Comparison of ENCODE assay signal across 18 cellular contexts in the genomic region with DNA sequence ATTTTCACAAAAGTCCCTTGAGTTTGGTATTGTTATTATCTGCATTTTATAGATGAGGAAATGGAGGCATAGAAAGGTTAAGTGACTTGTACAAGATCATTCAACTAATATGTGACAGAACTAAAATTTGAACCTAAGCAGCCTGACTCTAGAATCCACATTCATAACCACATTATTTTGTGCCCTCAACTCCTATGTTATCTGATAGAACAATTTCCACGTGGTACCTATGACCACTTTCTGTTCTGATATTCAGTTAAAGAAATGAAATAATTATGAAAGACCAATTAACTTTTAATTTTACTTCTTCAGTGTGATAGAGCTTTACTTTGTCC. TPM values are rescaled to one million over a fixed set of nuclear protein-coding genes. Genes with fewer than 3 reads are reported as not detected.
DNase-seq lines count a peak whose midpoint lies in the region; ATAC-seq, FAIRE-seq and TF ChIP-seq lines count a peak whose summit lies in the region.
"Had no signal": no experiment of that assay in that cellular context is flagged by ENCODE, and none has a peak within 500 bp of the region (broad histone marks: within the 10 kb centered on the region; RNA-seq: fewer than 3 reads in every experiment).

No MANE protein-coding gene starts in this region.

- POLR2A ChIA-PET in endothelial cell of umbilical vein (lab: Charles Lee): interaction anchor here (0.8 to 1.1 kb wide), 2 partner anchors 17 to 32 kb away, joined by 3 to 4 read pairs; no protein-coding TSS in a partner anchor

- H3K4me3 ChIP-seq in cardiac muscle cell (no peak overlapping the region), right atrium auricular region (no peak overlapping the region), RWPE2 (ENCODE audit: severe bottlenecking) (no peak overlapping the region), endothelial cell of umbilical vein (replicated peaks in 1 of 3; ENCODE audit: insufficient read depth in 1 of 3, low read depth in 1 of 3, low read length in 3 of 3) (no peak overlapping the region)

- TF ChIP-seq POLR2A in endothelial cell of umbilical vein (IDR thresholded peaks at IDR 0.05; ENCODE audit: low read depth, low read length): no peak

- DNase-seq in cardiac muscle cell (ENCODE audit: low read depth in 1 of 2, low spot score in 1 of 2) (no peak), right atrium auricular region (ENCODE audit: low spot score) (no peak), RWPE2 (ENCODE audit: low spot score) (no peak), endothelial cell of umbilical vein (ENCODE audit: low read depth, low spot score) (no peak), midbrain (lab: John Stamatoyannopoulos, UW) (no peak), NCI-H524 (lab: John Stamatoyannopoulos, UW) (no peak)
- no peak for DNase-seq in activated CD4-positive, alpha-beta T cell treated with anti-CD3 and anti-CD28 coated beads for 4 hours
- DNase-seq: C1 segment of cervical spinal cord; CD8-positive, alpha-beta T cell; COR-L47; DMS153; DMS79 treated with DMSO at 0.1 percent for 48 hours; EL; GOT3; H9 had no signal

- BruUV-seq in endothelial cell of umbilical vein (replicated peaks; lab: Mats Ljungman, UMichigan): no TSS peak

- H3K4me1 ChIP-seq in cardiac muscle cell (ENCODE audit: low read depth): no peaks in the 10 kb centered on the region
- peaks cover 0 to 9% of the 10 kb centered on the region in 2 donors for H3K4me1 ChIP-seq in right atrium auricular region
- peaks cover 23% of the 10 kb centered on the region for H3K4me1 ChIP-seq in RWPE2 (ENCODE audit: insufficient read depth, poor library complexity, severe bottlenecking)
- H3K4me1 ChIP-seq in endothelial cell of umbilical vein (ENCODE audit: control insufficient read depth, extremely low read depth, insufficient read depth, low read length): peaks cover 54% of the 10 kb centered on the region

- H4K20me1 ChIP-seq in endothelial cell of umbilical vein (replicated peaks; ENCODE audit: control insufficient read depth, extremely low read depth, insufficient read depth, low read length): no peaks in the 10 kb centered on the region

- TF ChIP-seq CTCF in cardiac muscle cell (IDR thresholded peaks at IDR 0.05; ENCODE audit: low read depth, low read length) (no peak), right atrium auricular region (IDR thresholded peaks at IDR 0.05) (no peak), RWPE2 (IDR thresholded peaks at IDR 0.05; ENCODE audit: poor library complexity, severe bottlenecking) (no peak), endothelial cell of umbilical vein (IDR thresholded peaks at IDR 0.05; ENCODE audit: extremely low read depth in 1 of 2, insufficient read depth in 1 of 2, low read depth in 1 of 2, low read length in 2 of 2) (no peak)

- no peak overlapping the region for H2AFZ ChIP-seq in endothelial cell of umbilical vein (ENCODE audit: low read depth, low read length)

- CTCF ChIA-PET in endothelial cell of umbilical vein (lab: Charles Lee): interaction anchor here (0.7 to 1.4 kb wide), 7 partner anchors 12 to 277 kb away, joined by 3 to 6 read pairs (median 5); a partner anchor contains a TSS

- peaks cover 2% of the 10 kb centered on the region for H3K79me2 ChIP-seq in endothelial cell of umbilical vein (ENCODE audit: control insufficient read depth, insufficient read depth, low read length)

- intact Hi-C loops in endothelial cell of umbilical vein (cut with micrococcal nuclease): loop anchor here (2.0 to 10.0 kb wide), 3 partner anchors 95 to 1060 kb away; no protein-coding TSS in a partner anchor

- no peaks in the 10 kb centered on the region for H3K27me3 ChIP-seq in cardiac muscle cell
- no peaks in the 10 kb centered on the region for H3K27me3 ChIP-seq in right atrium auricular region
- H3K27me3 ChIP-seq in RWPE2 (ENCODE audit: insufficient read depth, poor library complexity, severe bottlenecking): no peaks in the 10 kb centered on the region
- H3K27me3 ChIP-seq in endothelial cell of umbilical vein (ENCODE audit: control insufficient read depth in 2 of 2, insufficient read depth in 2 of 2, low read length in 2 of 2): no peaks in the 10 kb centered on the region

- H3K9me1 ChIP-seq in endothelial cell of umbilical vein (replicated peaks; ENCODE audit: control insufficient read depth, extremely low read depth, insufficient read depth, low read length): no peaks in the 10 kb centered on the region

- ATAC-seq in RWPE2 (ENCODE audit: low read depth): no peak
- ATAC-seq: CD8-positive, alpha-beta T cell had no signal

- H3K27ac ChIP-seq in cardiac muscle cell: peak overlapping the region; percentile 27
- no peak overlapping the region for H3K27ac ChIP-seq in right atrium auricular region
- H3K27ac ChIP-seq in RWPE2 (ENCODE audit: poor library complexity, severe bottlenecking): peak overlapping the region; percentile 96
- peak overlapping the region; percentile 97 for H3K27ac ChIP-seq in endothelial cell of umbilical vein (ENCODE audit: insufficient read depth, low read depth, low read length)

- peak overlapping the region; percentile 83 for H3K4me2 ChIP-seq in endothelial cell of umbilical vein (ENCODE audit: insufficient read depth, low read length)

- no peaks in the 10 kb centered on the region for H3K9me3 ChIP-seq in cardiac muscle cell (ENCODE audit: low read depth)
- no peaks in the 10 kb centered on the region for H3K9me3 ChIP-seq in right atrium auricular region
- H3K9me3 ChIP-seq in RWPE2 (ENCODE audit: severe bottlenecking): no peaks in the 10 kb centered on the region
- H3K9me3 ChIP-seq in endothelial cell of umbilical vein (replicated peaks; ENCODE audit: control insufficient read depth, insufficient read depth, low read length): no peaks in the 10 kb centered on the region

- dilution Hi-C loops in endothelial cell of umbilical vein (cut with MboI; ENCODE audit: extremely low pct_ligation_motif_present, low sequenced_read_pairs): no loop called here

- H3K36me3 ChIP-seq in cardiac muscle cell: peaks cover 34% of the 10 kb centered on the region
- H3K36me3 ChIP-seq in right atrium auricular region: peaks cover 46% of the 10 kb centered on the region
- peaks cover 54% of the 10 kb centered on the region for H3K36me3 ChIP-seq in RWPE2 (ENCODE audit: low read depth)
- H3K36me3 ChIP-seq in endothelial cell of umbilical vein (ENCODE audit: control insufficient read depth in 2 of 2, extremely low read depth in 1 of 2, insufficient read depth in 2 of 2, low read length in 2 of 2): peaks cover 3 to 11% of the 10 kb centered on the region in 2 experiments

- H3K9ac ChIP-seq in endothelial cell of umbilical vein (replicated peaks; ENCODE audit: extremely low read depth, insufficient read depth, low read length): peak overlapping the region; percentile 89

- FAIRE-seq in endothelial cell of umbilical vein (lab: Jason Lieb, UNC): no peak
- FAIRE-seq: D721Med, G401.6, GM12892 had no signal

TF ChIP-seq in endothelial cell of umbilical vein, 7 proteins besides CTCF, POLR2A, EP300 and RAD21:
- TF ChIP-seq POLR2AphosphoS5 (IDR thresholded peaks at IDR 0.05; ENCODE audit: insufficient read depth, low read depth, low read length) (no peak), FOS (IDR thresholded peaks at IDR 0.05; ENCODE audit: borderline replicate concordance, insufficient read depth, low read length) (no peak)
- TF ChIP-seq, protein P1, sequence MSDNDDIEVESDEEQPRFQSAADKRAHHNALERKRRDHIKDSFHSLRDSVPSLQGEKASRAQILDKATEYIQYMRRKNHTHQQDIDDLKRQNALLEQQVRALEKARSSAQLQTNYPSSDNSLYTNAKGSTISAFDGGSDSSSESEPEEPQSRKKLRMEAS (IDR thresholded peaks at IDR 0.05; ENCODE audit: insufficient read depth, insufficient read length): no peak

RNA-seq across cellular contexts. Expression of a gene that starts 17.5 kb away (rescaled TPM):
- total RNA-seq in cardiac muscle cell (27.6 and 44.2 TPM in 2 replicates), right atrium auricular region (100 to 1,000 TPM; 115 to 258 TPM), endothelial cell of umbilical vein (162 and 175 TPM in 2 replicates)
- polyA plus RNA-seq in cardiac muscle cell (35.9 and 36.6 TPM in 2 replicates), endothelial cell of umbilical vein (53.1 and 122 TPM in 2 replicates)
- 64.2 and 76.0 TPM in 2 replicates for polyA plus RNA-seq in endothelial cell of umbilical vein (2011; cell fraction: cytosol; rRNA removed)
- polyA plus RNA-seq in endothelial cell of umbilical vein (2011; cell fraction: nucleus; rRNA removed): 67.1 and 94.5 TPM in 2 replicates
- polyA plus RNA-seq in endothelial cell of umbilical vein (2012): 171 and 188 TPM in 2 replicates
- polyA minus RNA-seq in endothelial cell of umbilical vein: 52.2 and 62.7 TPM in 2 replicates
- polyA minus RNA-seq in endothelial cell of umbilical vein (2011; cell fraction: cytosol; rRNA and poly(A)+ RNA removed): 13.1 TPM
- polyA minus RNA-seq in endothelial cell of umbilical vein (2011; cell fraction: nucleus; rRNA and poly(A)+ RNA removed): 82.6 and 85.4 TPM in 2 replicates

RNA-seq across cellular contexts. Expression of a gene that starts 33.8 kb away (rescaled TPM):
- total RNA-seq in cardiac muscle cell: 19.2 and 22.5 TPM in 2 replicates
- 12.8 and 17.4 TPM in 2 replicates for polyA plus RNA-seq in cardiac muscle cell
- 1 to 10 TPM; 5.0 to 7.2 TPM for total RNA-seq in right atrium auricular region
- 9.6 and 9.8 TPM in 2 replicates for total RNA-seq in endothelial cell of umbilical vein
- 1.7 and 2.5 TPM in 2 replicates for polyA plus RNA-seq in endothelial cell of umbilical vein
- polyA plus RNA-seq in endothelial cell of umbilical vein (2011; cell fraction: cytosol; rRNA removed): 3.0 and 3.3 TPM in 2 replicates
- 6.7 and 11.2 TPM in 2 replicates for polyA plus RNA-seq in endothelial cell of umbilical vein (2011; cell fraction: nucleus; rRNA removed)
- 4.7 and 6.5 TPM in 2 replicates for polyA plus RNA-seq in endothelial cell of umbilical vein (2012)
- 4.1 and 6.2 TPM in 2 replicates for polyA minus RNA-seq in endothelial cell of umbilical vein
- polyA minus RNA-seq in endothelial cell of umbilical vein (2011; cell fraction: cytosol; rRNA and poly(A)+ RNA removed): 4.6 TPM
- 11.2 and 15.1 TPM in 2 replicates for polyA minus RNA-seq in endothelial cell of umbilical vein (2011; cell fraction: nucleus; rRNA and poly(A)+ RNA removed)

RNA-seq across cellular contexts. Expression of a gene that starts 33.8 kb away (rescaled TPM):
- total RNA-seq in cardiac muscle cell: 63.1 and 69.1 TPM in 2 replicates
- polyA plus RNA-seq in cardiac muscle cell: 20.4 and 26.2 TPM in 2 replicates
- 10 to 100 TPM; 28.0 to 31.8 TPM for total RNA-seq in right atrium auricular region
- total RNA-seq in endothelial cell of umbilical vein: 42.4 and 45.3 TPM in 2 replicates
- 18.0 and 18.8 TPM in 2 replicates for polyA plus RNA-seq in endothelial cell of umbilical vein
- polyA plus RNA-seq in endothelial cell of umbilical vein (2011; cell fraction: cytosol; rRNA removed): 18.9 and 20.1 TPM in 2 replicates
- 45.6 and 45.8 TPM in 2 replicates for polyA plus RNA-seq in endothelial cell of umbilical vein (2011; cell fraction: nucleus; rRNA removed)
- 25.6 and 29.6 TPM in 2 replicates for polyA plus RNA-seq in endothelial cell of umbilical vein (2012)
- 66.6 and 71.3 TPM in 2 replicates for polyA minus RNA-seq in endothelial cell of umbilical vein
- 15.0 TPM for polyA minus RNA-seq in endothelial cell of umbilical vein (2011; cell fraction: cytosol; rRNA and poly(A)+ RNA removed)
- polyA minus RNA-seq in endothelial cell of umbilical vein (2011; cell fraction: nucleus; rRNA and poly(A)+ RNA removed): 117 and 138 TPM in 2 replicates

Comparison
In these comparisons a context has a peak if more than half of its experiments do, and no peak if none do; other contexts are left out.
1. H3K27ac ChIP-seq: peak in cardiac muscle cell (single experiment), RWPE2 (single experiment) and endothelial cell of umbilical vein (single experiment); none in right atrium auricular region (0 of 2).